ENCODE assay signal across 13 cellular contexts in genomic region chr7:73891178-73891885, GRCh38. TPM values are rescaled to one million over a fixed set of nuclear protein-coding genes. Genes with fewer than 3 reads are reported as not detected.
DNase-seq lines count a peak whose midpoint lies in the region; ATAC-seq and TF ChIP-seq lines count a peak whose summit lies in the region.
"Had no signal": no experiment of that assay in that cellular context is flagged by ENCODE, and none has a peak within 500 bp of the region (broad histone marks: within the 10 kb centered on the region; RNA-seq: fewer than 3 reads in every experiment).

No MANE protein-coding gene starts in this region.

- H3K4me2 ChIP-seq in H9 (ENCODE audit: insufficient read depth, insufficient read length, low read length) (no peak overlapping the region), skeletal muscle satellite cell (ENCODE audit: low read length) (no peak overlapping the region)

- no peak overlapping the region for H3K56ac ChIP-seq in H9 (ENCODE audit: insufficient read length, low read depth, low read length)

- H2BK15ac ChIP-seq in H9 (ENCODE audit: low read depth, low read length): no peak overlapping the region

- no peak overlapping the region for H2BK20ac ChIP-seq in H9 (ENCODE audit: low read depth, low read length, poor library complexity, severe bottlenecking)

- H3K9ac ChIP-seq in H9 (ENCODE audit: extremely low read depth, insufficient read length, low read length): no peak overlapping the region
- peak overlapping the region; percentile 14 for H3K9ac ChIP-seq in skeletal muscle satellite cell (ENCODE audit: low read depth, low read length)

- no CpG with 5 or more reads among the region's 16 CpGs for WGBS in H9 (ENCODE audit: extremely low coverage, insufficient read length, low lambda C conversion rate)

- H3K27ac ChIP-seq in H9 (ENCODE audit: insufficient read length, low read depth, low read length): no peak overlapping the region
- no peak overlapping the region for H3K27ac ChIP-seq in foreskin keratinocyte

- H3K4me1 ChIP-seq in H9 (ENCODE audit: insufficient read depth, low read length): no peaks in the 10 kb centered on the region
- peaks cover 3% of the 10 kb centered on the region for H3K4me1 ChIP-seq in foreskin keratinocyte
- peaks cover 57% of the 10 kb centered on the region for H3K4me1 ChIP-seq in skeletal muscle satellite cell (ENCODE audit: control insufficient read depth, insufficient read depth, low read length)

- no peak overlapping the region for H4K8ac ChIP-seq in H9 (replicated peaks; ENCODE audit: insufficient read length, low read depth, low read length)

- H3K9me3 ChIP-seq in H9 (ENCODE audit: control insufficient read depth, low read depth, low read length) (no peaks in the 10 kb centered on the region), skeletal muscle satellite cell (replicated peaks; ENCODE audit: low read length) (no peaks in the 10 kb centered on the region)

- no peaks in the 10 kb centered on the region for H4K20me1 ChIP-seq in H9 (ENCODE audit: control insufficient read depth, insufficient read depth, insufficient read length)

- no peaks in the 10 kb centered on the region for H3K23me2 ChIP-seq in H9 (ENCODE audit: insufficient read length, low read depth, low read length, poor library complexity, severe bottlenecking)

- H3K23ac ChIP-seq in H9 (ENCODE audit: insufficient read length, low read depth, low read length): no peak overlapping the region

- H3T11ph ChIP-seq in H9 (ENCODE audit: low read length): no peak overlapping the region

- peaks cover 7 to 9% of the 10 kb centered on the region in 2 experiments; a peak in 4 of 5 replicates for H3K9me3 Mint-ChIP-seq in H9

- H3K18ac ChIP-seq in H9 (ENCODE audit: insufficient read length, low read depth, low read length): no peak overlapping the region

- no peak for ATAC-seq in foreskin keratinocyte
- no peak for ATAC-seq in GM18517 (IDR thresholded peaks at IDR 0.05; ENCODE audit: unreplicated experiment)
- ATAC-seq: T-helper 17 cell had no signal

- no peak overlapping the region for H3K4me3 Mint-ChIP-seq in H9
- H3K4me3 Mint-ChIP-seq: activated naive CD4-positive, alpha-beta T cell treated with anti-CD3 and anti-CD28 coated beads, Interleukin-2, amount 50 U/mL, for 24 hours; memory B cell; T-helper 17 cell had no signal

- peak; percentile 33; the same call in 2 of the 3 replicates for TF ChIP-seq CTCF in H9 (conservative IDR thresholded peaks at IDR 0.05)
- TF ChIP-seq CTCF in foreskin keratinocyte (conservative IDR thresholded peaks at IDR 0.05): peak; percentile 23

- no peak overlapping the region for H2BK120ac ChIP-seq in H9 (ENCODE audit: low read depth, low read length, poor library complexity, severe bottlenecking)

- peak overlapping the region in 1 of 3 experiments; percentile 27; a peak in 2 of 7 replicates for H3K27ac Mint-ChIP-seq in H9
- H3K27ac Mint-ChIP-seq: activated naive CD4-positive, alpha-beta T cell treated with anti-CD3 and anti-CD28 coated beads, Interleukin-2, amount 50 U/mL, for 24 hours; memory B cell; T-helper 17 cell had no signal

- peaks cover 4 to 8% (median 7%) of the 10 kb centered on the region in 3 experiments; a peak in 4 of 7 replicates for H3K36me3 Mint-ChIP-seq in H9 (ENCODE audit: insufficient read depth in 1 of 3, low read depth in 3 of 3)
- H3K36me3 Mint-ChIP-seq: activated naive CD4-positive, alpha-beta T cell treated with anti-CD3 and anti-CD28 coated beads, Interleukin-2, amount 50 U/mL, for 24 hours; memory B cell had no signal

- no peak overlapping the region for H3K4ac ChIP-seq in H9 (ENCODE audit: low read depth, low read length)

- peaks cover 9% of the 10 kb centered on the region for H3K27me3 Mint-ChIP-seq in H9 (ENCODE audit: low read depth)

- no peak overlapping the region for H3K14ac ChIP-seq in H9 (ENCODE audit: insufficient read depth, low read length)

- no peak overlapping the region for H4K5ac ChIP-seq in H9 (ENCODE audit: insufficient read length, low read depth, low read length)

- peaks cover 3 to 18% of the 10 kb centered on the region in 2 experiments; a peak in 3 of 4 replicates for H3K4me1 Mint-ChIP-seq in H9
- H3K4me1 Mint-ChIP-seq: activated naive CD4-positive, alpha-beta T cell treated with anti-CD3 and anti-CD28 coated beads, Interleukin-2, amount 50 U/mL, for 24 hours; memory B cell had no signal

- H2AFZ ChIP-seq in H9 (ENCODE audit: low read length): no peak overlapping the region

- DNase-seq in H9 (peak; percentile 47), UCSD-AML1 (lab: John Stamatoyannopoulos, UW; ENCODE audit: unreplicated experiment) (peak; percentile 11), foreskin keratinocyte (no peak), AG20443 (ENCODE audit: low spot score) (no peak), SKM-1 (lab: John Stamatoyannopoulos, UW; ENCODE audit: unreplicated experiment) (no peak)
- no peak for DNase-seq in activated CD8-positive, alpha-beta memory T cell treated with anti-CD3 and anti-CD28 coated beads, Interleukin-2, amount 50 U/mL, for 48 hours
- DNase-seq: glutamatergic neuron, NCI-H2107, T-helper 17 cell had no signal

- H3K79me2 ChIP-seq in H9 (ENCODE audit: insufficient read depth, low read length): no peaks in the 10 kb centered on the region

- no peak overlapping the region for H2AK5ac ChIP-seq in H9 (ENCODE audit: insufficient read length, low read length)

- no peaks in the 10 kb centered on the region for H3K36me3 ChIP-seq in skeletal muscle satellite cell (ENCODE audit: insufficient read depth, low read length)

- no peak overlapping the region for H2BK12ac ChIP-seq in H9 (ENCODE audit: insufficient read length, low read depth, low read length)

- H3K4me3 ChIP-seq in skeletal muscle satellite cell (ENCODE audit: low read length): no peak overlapping the region

- no peak overlapping the region for H4K91ac ChIP-seq in H9 (ENCODE audit: insufficient read length, low read depth, low read length)

- H2BK5ac ChIP-seq in H9 (ENCODE audit: insufficient read length, low read length): no peak overlapping the region

- H3K79me1 ChIP-seq in H9 (ENCODE audit: insufficient read depth, low read depth, low read length, poor library complexity, severe bottlenecking): no peaks in the 10 kb centered on the region

- H3K27me3 ChIP-seq in H9 (ENCODE audit: insufficient read depth, low read length) (no peaks in the 10 kb centered on the region; the same call in 1 of the 2 replicates), foreskin keratinocyte (peaks cover 27% of the 10 kb centered on the region), skeletal muscle satellite cell (ENCODE audit: control insufficient read depth, insufficient read depth, low read length) (no peaks in the 10 kb centered on the region)

RNA-seq across cellular contexts. Expression of gene TMEM270, which starts 30.4 kb away (rescaled TPM):
- total RNA-seq in H9 (2021): not detected in 2 replicates
- total RNA-seq in foreskin keratinocyte: not detected in 2 replicates
- 0.16 TPM in 1 of 2 replicates, not detected in the other for polyA plus RNA-seq in foreskin keratinocyte
- not detected in 2 replicates for total RNA-seq in skeletal muscle satellite cell (2012; rRNA removed)
- total RNA-seq: T-helper 17 cell had no signal

RNA-seq across cellular contexts. Expression of gene METTL27, which starts 49.0 kb away (rescaled TPM):
- total RNA-seq in H9 (2021) (13.5 and 14.9 TPM in 2 replicates), foreskin keratinocyte (11.8 and 18.0 TPM in 2 replicates)
- 14.3 and 24.7 TPM in 2 replicates for polyA plus RNA-seq in foreskin keratinocyte
- total RNA-seq in skeletal muscle satellite cell (2012; rRNA removed): 2.5 and 13.3 TPM in 2 replicates

Comparison
In these comparisons a context has a peak if more than half of its experiments do, and no peak if none do; other contexts are left out.
1. DNase-seq: peak in H9 (single experiment) and UCSD-AML1 (single experiment); none in foreskin keratinocyte (0 of 2), activated CD8-positive, alpha-beta memory T cell treated with anti-CD3 and anti-CD28 coated beads, Interleukin-2, amount 50 U/mL, for 48 hours (single experiment), AG20443 (single experiment) and SKM-1 (single experiment).